18 cellular contexts compared by ENCODE assay signal in genomic region chr11:66495401-66495844, GRCh38. TPM values are rescaled to one million over a fixed set of nuclear protein-coding genes. Genes with fewer than 3 reads are reported as not detected.
DNase-seq lines count a peak whose midpoint lies in the region; ATAC-seq, FAIRE-seq and TF ChIP-seq lines count a peak whose summit lies in the region.
"Had no signal": no experiment of that assay in that cellular context is flagged by ENCODE, and none has a peak within 500 bp of the region (broad histone marks: within the 10 kb centered on the region; RNA-seq: fewer than 3 reads in every experiment).

No MANE protein-coding gene starts in this region.

- H4K5ac ChIP-seq in H9 (ENCODE audit: insufficient read length, low read depth, low read length): no peak overlapping the region

- H2BK15ac ChIP-seq in H9 (ENCODE audit: low read depth, low read length) (no peak overlapping the region), neuronal stem cell (ENCODE audit: low read length) (no peak overlapping the region)

- ATAC-seq in GM12878: peak; percentile 54

- H3K14ac ChIP-seq in H9 (ENCODE audit: insufficient read depth, low read length) (no peak overlapping the region), neuronal stem cell (ENCODE audit: low read length) (no peak overlapping the region)

- H3K27me3 ChIP-seq in H9 (ENCODE audit: insufficient read depth, low read length) (no peaks in the 10 kb centered on the region), GM12878 (replicated peaks in 1 of 2; ENCODE audit: control insufficient read depth in 2 of 2, insufficient read depth in 2 of 2, low read length in 1 of 2) (no peaks in the 10 kb centered on the region), neuronal stem cell (ENCODE audit: control insufficient read depth in 3 of 3, insufficient read depth in 3 of 3, low read depth in 1 of 3, low read length in 3 of 3) (no peaks in the 10 kb centered on the region)
- H3K27me3 ChIP-seq: ovary, uterus had no signal

- H4K20me1 ChIP-seq in H9 (ENCODE audit: control insufficient read depth, insufficient read depth, insufficient read length) (no peaks in the 10 kb centered on the region), GM12878 (ENCODE audit: control insufficient read depth, insufficient read depth) (no peaks in the 10 kb centered on the region)

- H2BK5ac ChIP-seq in H9 (ENCODE audit: insufficient read length, low read length): no peak overlapping the region
- H2BK5ac ChIP-seq in neuronal stem cell (ENCODE audit: low read length): no peak overlapping the region

- H3K4me3 ChIP-seq in GM12878 (no peak overlapping the region), neuronal stem cell (ENCODE audit: low read length in 2 of 2) (no peak overlapping the region)
- H3K4me3 ChIP-seq: ovary, SK-N-MC, uterus had no signal

- H3K56ac ChIP-seq in H9 (ENCODE audit: insufficient read length, low read depth, low read length): no peak overlapping the region

- H3K9ac ChIP-seq in H9 (ENCODE audit: extremely low read depth, insufficient read length, low read length): no peak overlapping the region
- no peak overlapping the region for H3K9ac ChIP-seq in GM12878 (ENCODE audit: control insufficient read depth, insufficient read depth, low read length)
- H3K9ac ChIP-seq in neuronal stem cell (ENCODE audit: low read depth, low read length, poor library complexity): no peak overlapping the region

- peak; percentile 69 for TF ChIP-seq CTCF in H9 (conservative IDR thresholded peaks at IDR 0.05)
- peak; percentile 19 to 35 (median 25); a peak in 3 of 6 replicates for TF ChIP-seq CTCF in GM12878 (IDR thresholded peaks at IDR 0.05 in 2 of 3, conservative IDR thresholded peaks at IDR 0.05 in 1 of 3; ENCODE audit: control insufficient read depth in 2 of 3, extremely low read depth in 1 of 3, insufficient read depth in 1 of 3, low read depth in 3 of 3, low read length in 3 of 3)

- TF ChIP-seq EP300 in GM12878 (IDR thresholded peaks at IDR 0.05; ENCODE audit: borderline replicate concordance in 1 of 2, control insufficient read depth in 1 of 2, low read depth in 2 of 2, low read length in 2 of 2): no peak

- H4K91ac ChIP-seq in H9 (ENCODE audit: insufficient read length, low read depth, low read length) (no peak overlapping the region), neuronal stem cell (ENCODE audit: low read depth, low read length, poor library complexity) (no peak overlapping the region)

- no peaks in the 10 kb centered on the region for H3K27me3 Mint-ChIP-seq in activated CD4-positive, alpha-beta T cell treated with anti-CD3 and anti-CD28 coated beads, Interleukin-2, amount 10 ng/mL, durations not matched to agents 24 days and 14 days
- no peaks in the 10 kb centered on the region for H3K27me3 Mint-ChIP-seq in H9 (ENCODE audit: low read depth)
- H3K27me3 Mint-ChIP-seq: activated B cell treated with CpG ODN at 0.5 μM for 24 hours, brain, memory B cell had no signal

- intact Hi-C loops in activated CD4-positive, alpha-beta T cell treated with anti-CD3 and anti-CD28 coated beads, Interleukin-2, amount 10 ng/mL, durations not matched to agents 24 days and 14 days (cut with micrococcal nuclease): no loop called here
- intact Hi-C loops in GM12878 (cut with micrococcal nuclease; ENCODE audit: unreplicated experiment): no loop called here

- H3K4me1 Mint-ChIP-seq in activated CD4-positive, alpha-beta T cell treated with anti-CD3 and anti-CD28 coated beads, Interleukin-2, amount 10 ng/mL, durations not matched to agents 24 days and 14 days: no peaks in the 10 kb centered on the region
- H3K4me1 Mint-ChIP-seq in H9: peaks cover 4 to 11% of the 10 kb centered on the region in 2 experiments
- H3K4me1 Mint-ChIP-seq: activated B cell treated with CpG ODN at 0.5 μM for 24 hours, brain, memory B cell had no signal

- WGBS in H9 (ENCODE audit: extremely low coverage, insufficient read length, low lambda C conversion rate): no CpG with 5 or more reads among the region's 17 CpGs
- 97% methylated on average over 14 of the region's 17 CpGs for WGBS in GM12878 (ENCODE audit: insufficient coverage, insufficient replicate concordance, low lambda C conversion rate, missing lambda C conversion rate)
- WGBS in neuronal stem cell (ENCODE audit: extremely low coverage in 2 of 2, insufficient read length in 2 of 2, insufficient replicate concordance in 1 of 2), 2 donors: no CpG with 5 or more reads among the region's 17 CpGs

- no peak for FAIRE-seq in GM12878 (lab: Jason Lieb, UNC)
- FAIRE-seq: endothelial cell of umbilical vein had no signal

- no peak overlapping the region for H3K23ac ChIP-seq in H9 (ENCODE audit: insufficient read length, low read depth, low read length)
- peak overlapping the region; percentile 12 for H3K23ac ChIP-seq in neuronal stem cell (ENCODE audit: low read depth, low read length, poor library complexity)

- no peak overlapping the region for H2BK20ac ChIP-seq in H9 (ENCODE audit: low read depth, low read length, poor library complexity, severe bottlenecking)

- RAD21 ChIA-PET in GM12878 (lab: Charles Lee; ENCODE audit: unreplicated experiment): no interaction called here

- no peak overlapping the region for H3K4me3 Mint-ChIP-seq in activated CD4-positive, alpha-beta T cell treated with anti-CD3 and anti-CD28 coated beads, Interleukin-2, amount 10 ng/mL, durations not matched to agents 24 days and 14 days
- no peak overlapping the region; a peak in 1 of 5 replicates for H3K4me3 Mint-ChIP-seq in H9
- H3K4me3 Mint-ChIP-seq: activated B cell treated with CpG ODN at 0.5 μM for 24 hours; activated T-helper 1 cell treated with anti-CD3 and anti-CD28 coated beads, Interleukin-12 subunit alpha, Interleukin-12 subunit beta, Interleukin-2, Interleukin-4 antibody, amounts not matched to agents 30 ng/mL and 10 ng/mL and 1 ng/mL, durations not matched to agents 14 hours and 24 hours and 36 hours; brain; memory B cell had no signal

- peaks cover 7 to 25% of the 10 kb centered on the region in 2 experiments; a peak in 3 of 4 replicates for H3K36me3 ChIP-seq in GM12878 (ENCODE audit: control insufficient read depth in 2 of 2, insufficient read depth in 2 of 2, low read length in 1 of 2)
- peaks cover 28 to 84% of the 10 kb centered on the region in 2 donors for H3K36me3 ChIP-seq in neuronal stem cell (replicated peaks in 1 of 2; ENCODE audit: control insufficient read depth in 2 of 2, insufficient read depth in 2 of 2, low read length in 2 of 2)
- H3K36me3 ChIP-seq: ovary, uterus had no signal

- H3T11ph ChIP-seq in H9 (ENCODE audit: low read length): no peak overlapping the region

- no peaks in the 10 kb centered on the region for H3K9me3 Mint-ChIP-seq in activated CD4-positive, alpha-beta T cell treated with anti-CD3 and anti-CD28 coated beads, Interleukin-2, amount 10 ng/mL, durations not matched to agents 24 days and 14 days
- no peaks in the 10 kb centered on the region for H3K9me3 Mint-ChIP-seq in H9
- H3K9me3 Mint-ChIP-seq: activated B cell treated with CpG ODN at 0.5 μM for 24 hours; activated T-helper 1 cell treated with anti-CD3 and anti-CD28 coated beads, Interleukin-12 subunit alpha, Interleukin-12 subunit beta, Interleukin-2, Interleukin-4 antibody, amounts not matched to agents 30 ng/mL and 10 ng/mL and 1 ng/mL, durations not matched to agents 14 hours and 24 hours and 36 hours; brain; memory B cell had no signal

- H2AK5ac ChIP-seq in H9 (ENCODE audit: insufficient read length, low read length) (no peak overlapping the region), neuronal stem cell (ENCODE audit: low read depth, low read length) (no peak overlapping the region)

- TF ChIP-seq RAD21 in GM12878 (IDR thresholded peaks at IDR 0.05; ENCODE audit: insufficient read depth, low read depth, low read length): no peak

- H3K9me3 ChIP-seq in H9 (ENCODE audit: control insufficient read depth, low read depth, low read length) (no peaks in the 10 kb centered on the region), GM12878 (replicated peaks; ENCODE audit: control insufficient read depth, insufficient read depth, low read length) (no peaks in the 10 kb centered on the region), neuronal stem cell (replicated peaks in 1 of 2; ENCODE audit: control insufficient read depth in 2 of 2, insufficient read depth in 1 of 2, low read depth in 1 of 2, low read length in 2 of 2) (peaks cover 0 to 4% of the 10 kb centered on the region in 2 donors)
- H3K9me3 ChIP-seq: ovary, uterus had no signal

- no peaks in the 10 kb centered on the region for H3K79me2 ChIP-seq in H9 (ENCODE audit: insufficient read depth, low read length)
- no peaks in the 10 kb centered on the region for H3K79me2 ChIP-seq in GM12878 (ENCODE audit: control insufficient read depth, insufficient read depth, low read length)

- H3K4me2 ChIP-seq in H9 (ENCODE audit: insufficient read depth, insufficient read length, low read length): no peak overlapping the region
- H3K4me2 ChIP-seq in GM12878 (ENCODE audit: control insufficient read depth, insufficient read depth): no peak overlapping the region
- no peak overlapping the region for H3K4me2 ChIP-seq in neuronal stem cell (ENCODE audit: insufficient read depth, low read length, poor library complexity, severe bottlenecking)

- H3K36me3 Mint-ChIP-seq in activated CD4-positive, alpha-beta T cell treated with anti-CD3 and anti-CD28 coated beads, Interleukin-2, amount 10 ng/mL, durations not matched to agents 24 days and 14 days (ENCODE audit: low read depth): peaks cover 20% of the 10 kb centered on the region
- H3K36me3 Mint-ChIP-seq in H9 (ENCODE audit: insufficient read depth in 1 of 3, low read depth in 3 of 3): peaks cover 19 to 62% (median 35%) of the 10 kb centered on the region in 3 experiments; a peak in 6 of 7 replicates

- in situ Hi-C loops in GM12878 (cut with MboI): no loop called here

- H3K27ac Mint-ChIP-seq in activated CD4-positive, alpha-beta T cell treated with anti-CD3 and anti-CD28 coated beads, Interleukin-2, amount 10 ng/mL, durations not matched to agents 24 days and 14 days: no peak overlapping the region
- no peak overlapping the region; a peak in 1 of 7 replicates for H3K27ac Mint-ChIP-seq in H9
- H3K27ac Mint-ChIP-seq: activated B cell treated with CpG ODN at 0.5 μM for 24 hours; activated T-helper 1 cell treated with anti-CD3 and anti-CD28 coated beads, Interleukin-12 subunit alpha, Interleukin-12 subunit beta, Interleukin-2, Interleukin-4 antibody, amounts not matched to agents 30 ng/mL and 10 ng/mL and 1 ng/mL, durations not matched to agents 14 hours and 24 hours and 36 hours; brain; memory B cell had no signal

- H3K18ac ChIP-seq in H9 (ENCODE audit: insufficient read length, low read depth, low read length) (no peak overlapping the region), neuronal stem cell (ENCODE audit: low read length) (no peak overlapping the region)

- CTCF ChIA-PET in GM12878 (lab: Yijun Ruan, JAX): no interaction called here

- DNase-seq in activated CD4-positive, alpha-beta T cell treated with anti-CD3 and anti-CD28 coated beads, Interleukin-2, amount 10 ng/mL, durations not matched to agents 24 days and 14 days: peak; percentile 68
- no peak for DNase-seq in activated CD4-positive, alpha-beta T cell treated with anti-CD3 and anti-CD28 coated beads for 4 hours
- peak; percentile 71 for DNase-seq in H9
- no peak for DNase-seq in GM12878 (ENCODE audit: low read depth, low spot score)
- DNase-seq in neuronal stem cell (ENCODE audit: low spot score): no peak
- no peak for DNase-seq in Ammon's horn (ENCODE audit: low spot score)
- DNase-seq in NCI-H2107 (lab: John Stamatoyannopoulos, UW): no peak
- DNase-seq in NCI-H2171 treated with DMSO at 0.1 percent for 48 hours (lab: John Stamatoyannopoulos, UW): no peak
- DNase-seq: activated B cell treated with CpG ODN at 0.5 μM for 24 hours, NCI-H1694, NCI-H774, ovary, uterus had no signal

- no peak overlapping the region for H2AFZ ChIP-seq in H9 (ENCODE audit: low read length)
- no peak overlapping the region for H2AFZ ChIP-seq in GM12878 (ENCODE audit: control insufficient read depth, low read depth, low read length)
- no peak overlapping the region for H2AFZ ChIP-seq in neuronal stem cell (ENCODE audit: low read length)

- BruUV-seq in GM12878 (replicated peaks; lab: Mats Ljungman, UMichigan): no TSS peak

- H3K27ac ChIP-seq in H9 (ENCODE audit: insufficient read length, low read depth, low read length): no peak overlapping the region
- H3K27ac ChIP-seq in GM12878 (ENCODE audit: control insufficient read depth, insufficient read depth): no peak overlapping the region
- H3K27ac ChIP-seq in neuronal stem cell (replicated peaks; ENCODE audit: low read length): no peak overlapping the region
- H3K27ac ChIP-seq: ovary, SK-N-MC, uterus had no signal

- H4K8ac ChIP-seq in H9 (replicated peaks; ENCODE audit: insufficient read length, low read depth, low read length) (no peak overlapping the region), neuronal stem cell (ENCODE audit: low read depth, low read length) (peak overlapping the region; percentile 17)

- no peak for TF ChIP-seq POLR2A in GM12878 (IDR thresholded peaks at IDR 0.05; ENCODE audit: low read depth, low read length)

- H3K4me1 ChIP-seq in H9 (ENCODE audit: insufficient read depth, low read length) (no peaks in the 10 kb centered on the region), GM12878 (ENCODE audit: control insufficient read depth, insufficient read depth, low read length) (no peaks in the 10 kb centered on the region), neuronal stem cell (ENCODE audit: control insufficient read depth in 2 of 2, insufficient read depth in 1 of 2, low read depth in 1 of 2, low read length in 2 of 2) (no peaks in the 10 kb centered on the region)
- H3K4me1 ChIP-seq: uterus had no signal

- H3K23me2 ChIP-seq in H9 (ENCODE audit: insufficient read length, low read depth, low read length, poor library complexity, severe bottlenecking): no peaks in the 10 kb centered on the region

- no peak overlapping the region for H2BK120ac ChIP-seq in H9 (ENCODE audit: low read depth, low read length, poor library complexity, severe bottlenecking)
- no peak overlapping the region for H2BK120ac ChIP-seq in neuronal stem cell (ENCODE audit: low read depth, low read length)

- no peaks in the 10 kb centered on the region for H3K79me1 ChIP-seq in H9 (ENCODE audit: insufficient read depth, low read depth, low read length, poor library complexity, severe bottlenecking)
- no peaks in the 10 kb centered on the region for H3K79me1 ChIP-seq in neuronal stem cell (ENCODE audit: low read depth, low read length)

- H3K4ac ChIP-seq in H9 (ENCODE audit: low read depth, low read length) (no peak overlapping the region), neuronal stem cell (ENCODE audit: low read length) (no peak overlapping the region)

- no peak overlapping the region for H2BK12ac ChIP-seq in H9 (ENCODE audit: insufficient read length, low read depth, low read length)
- no peak overlapping the region for H2BK12ac ChIP-seq in neuronal stem cell (ENCODE audit: low read length)

- SMC1A ChIA-PET in GM12878 (lab: Charles Lee; ENCODE audit: uncharacterized antibody, unreplicated experiment): no interaction called here

- POLR2A ChIA-PET in GM12878 (lab: Charles Lee): no interaction called here

RNA-seq across cellular contexts. Expression of gene BBS1, which starts 15.0 kb away (rescaled TPM):
- 17.6 and 18.3 TPM in 2 replicates for total RNA-seq in activated CD4-positive, alpha-beta T cell treated with anti-CD3 and anti-CD28 coated beads, Interleukin-2, amount 10 ng/mL, durations not matched to agents 24 days and 14 days
- total RNA-seq in H9 (2021) (27.2 and 29.5 TPM in 2 replicates), GM12878 (2014; rRNA removed) (9.0 and 10.7 TPM in 2 replicates), GM12878 (2014; rRNA removed; fragmentation: Illumina TruSeq; extraction: Trizol) (6.5 TPM in 2 replicates), GM12878 (2021) (9.9 and 13.1 TPM in 2 replicates)
- 122 and 129 TPM in 2 replicates for total RNA-seq in GM12878 (2013; cell fraction: nucleolus; rRNA removed)
- 7.0 TPM for polyA plus RNA-seq in GM12878 (2011; ENCODE audit: low read depth)
- polyA plus RNA-seq in GM12878 (2011; rRNA removed) (9.1 and 12.1 TPM in 2 replicates), GM12878 (2014; fragmentation: Illumina TruSeq; extraction: Trizol) (7.0 and 9.0 TPM in 2 replicates), GM12878 (2014; fragmentation: Nextera tagmentation; extraction: Ambion mirVana) (1 to 10 TPM; 2.5 to 3.1 TPM), GM12878 (2014; rRNA removed) (12.9 and 14.7 TPM in 2 replicates), GM12878 (2016; fragmentation: Nextera tagmentation; extraction: Ambion mirVana) (1 to 10 TPM; 6.7 to 8.3 TPM)
- polyA plus RNA-seq in GM12878 (2011; cell fraction: cytosol; rRNA removed): 14.0 and 15.0 TPM in 2 replicates
- 48.4 and 50.1 TPM in 2 replicates for polyA plus RNA-seq in GM12878 (2011; cell fraction: nucleus; rRNA removed)
- polyA plus RNA-seq in GM12878 (2012): 8.3 and 10.4 TPM in 2 replicates
- 15.5 and 21.1 TPM in 2 replicates for polyA minus RNA-seq in GM12878 (2011; rRNA and poly(A)+ RNA removed)
- polyA minus RNA-seq in GM12878 (2011; cell fraction: cytosol; rRNA and poly(A)+ RNA removed): 5.2 and 7.0 TPM in 2 replicates
- 20.2 and 27.0 TPM in 2 replicates for polyA minus RNA-seq in GM12878 (2011; cell fraction: nucleus; rRNA and poly(A)+ RNA removed)
- 26.0 TPM for polyA plus RNA-seq in neuronal stem cell (2013, experiment 1 of 2)
- polyA plus RNA-seq in neuronal stem cell (2013, experiment 2 of 2): 25.7 TPM

RNA-seq across cellular contexts. Expression of gene DPP3, which starts 15.2 kb away (rescaled TPM):
- total RNA-seq in activated CD4-positive, alpha-beta T cell treated with anti-CD3 and anti-CD28 coated beads, Interleukin-2, amount 10 ng/mL, durations not matched to agents 24 days and 14 days: 97.1 and 106 TPM in 2 replicates
- 83.1 and 85.3 TPM in 2 replicates for total RNA-seq in H9 (2021)
- total RNA-seq in GM12878 (2013; cell fraction: nucleolus; rRNA removed): 39.3 and 49.1 TPM in 2 replicates
- 114 and 117 TPM in 2 replicates for total RNA-seq in GM12878 (2014; rRNA removed)
- 44.6 and 47.9 TPM in 2 replicates for total RNA-seq in GM12878 (2014; rRNA removed; fragmentation: Illumina TruSeq; extraction: Trizol)
- total RNA-seq in GM12878 (2021): 86.4 and 102 TPM in 2 replicates
- 14.1 TPM for polyA plus RNA-seq in GM12878 (2011; ENCODE audit: low read depth)
- polyA plus RNA-seq in GM12878 (2011; rRNA removed): 34.9 and 73.1 TPM in 2 replicates
- 68.1 and 103 TPM in 2 replicates for polyA plus RNA-seq in GM12878 (2011; cell fraction: cytosol; rRNA removed)
- polyA plus RNA-seq in GM12878 (2011; cell fraction: nucleus; rRNA removed): 162 and 230 TPM in 2 replicates
- 37.5 and 47.0 TPM in 2 replicates for polyA plus RNA-seq in GM12878 (2012)
- polyA plus RNA-seq in GM12878 (2014; fragmentation: Illumina TruSeq; extraction: Trizol): 33.5 and 51.2 TPM in 2 replicates
- 1 to 10 TPM; 6.0 to 6.3 TPM for polyA plus RNA-seq in GM12878 (2014; fragmentation: Nextera tagmentation; extraction: Ambion mirVana)
- 79.7 and 83.1 TPM in 2 replicates for polyA plus RNA-seq in GM12878 (2014; rRNA removed)
- polyA plus RNA-seq in GM12878 (2016; fragmentation: Nextera tagmentation; extraction: Ambion mirVana): 10 to 100 TPM; 85.6 to 95.7 TPM
- polyA minus RNA-seq in GM12878 (2011; rRNA and poly(A)+ RNA removed): 107 and 194 TPM in 2 replicates
- 88.1 and 98.5 TPM in 2 replicates for polyA minus RNA-seq in GM12878 (2011; cell fraction: cytosol; rRNA and poly(A)+ RNA removed)
- polyA minus RNA-seq in GM12878 (2011; cell fraction: nucleus; rRNA and poly(A)+ RNA removed): 75.1 and 117 TPM in 2 replicates
- 23.4 TPM for polyA plus RNA-seq in neuronal stem cell (2013, experiment 1 of 2)
- polyA plus RNA-seq in neuronal stem cell (2013, experiment 2 of 2): 23.8 TPM

RNA-seq across cellular contexts. Expression of gene PELI3, which starts 28.7 kb away (rescaled TPM):
- 16.1 and 18.3 TPM in 2 replicates for total RNA-seq in activated CD4-positive, alpha-beta T cell treated with anti-CD3 and anti-CD28 coated beads, Interleukin-2, amount 10 ng/mL, durations not matched to agents 24 days and 14 days
- total RNA-seq in H9 (2021) (9.3 and 10.3 TPM in 2 replicates), GM12878 (2014; rRNA removed) (0.98 and 1.1 TPM in 2 replicates), GM12878 (2014; rRNA removed; fragmentation: Illumina TruSeq; extraction: Trizol) (0.54 and 0.97 TPM in 2 replicates), GM12878 (2021) (1.5 and 1.8 TPM in 2 replicates)
- total RNA-seq in GM12878 (2013; cell fraction: nucleolus; rRNA removed): 28.8 and 30.6 TPM in 2 replicates
- 0.49 TPM for polyA plus RNA-seq in GM12878 (2011; ENCODE audit: low read depth)
- polyA plus RNA-seq in GM12878 (2011; rRNA removed) (0.66 and 1.0 TPM in 2 replicates), GM12878 (2014; fragmentation: Illumina TruSeq; extraction: Trizol) (0.21 and 0.29 TPM in 2 replicates), GM12878 (2014; fragmentation: Nextera tagmentation; extraction: Ambion mirVana) (under 1 TPM; 0.14 to 0.20 TPM), GM12878 (2014; rRNA removed) (0.86 and 1.1 TPM in 2 replicates), GM12878 (2016; fragmentation: Nextera tagmentation; extraction: Ambion mirVana) (under 1 TPM; 0.53 to 0.78 TPM)
- polyA plus RNA-seq in GM12878 (2011; cell fraction: cytosol; rRNA removed): 1.4 and 1.7 TPM in 2 replicates
- 2.5 and 3.1 TPM in 2 replicates for polyA plus RNA-seq in GM12878 (2011; cell fraction: nucleus; rRNA removed)
- polyA plus RNA-seq in GM12878 (2012): 1.6 and 1.7 TPM in 2 replicates
- 1.8 and 3.2 TPM in 2 replicates for polyA minus RNA-seq in GM12878 (2011; rRNA and poly(A)+ RNA removed)
- polyA minus RNA-seq in GM12878 (2011; cell fraction: cytosol; rRNA and poly(A)+ RNA removed): 0.52 and 0.80 TPM in 2 replicates
- 3.7 and 4.9 TPM in 2 replicates for polyA minus RNA-seq in GM12878 (2011; cell fraction: nucleus; rRNA and poly(A)+ RNA removed)
- 6.4 TPM for polyA plus RNA-seq in neuronal stem cell (2013, experiment 1 of 2)
- polyA plus RNA-seq in neuronal stem cell (2013, experiment 2 of 2): 6.3 TPM

RNA-seq across cellular contexts. Expression of gene ZDHHC24, which starts 50.4 kb away (rescaled TPM):
- total RNA-seq in activated CD4-positive, alpha-beta T cell treated with anti-CD3 and anti-CD28 coated beads, Interleukin-2, amount 10 ng/mL, durations not matched to agents 24 days and 14 days: 12.2 and 13.9 TPM in 2 replicates
- 8.1 and 8.9 TPM in 2 replicates for total RNA-seq in H9 (2021)
- 12.4 and 15.1 TPM in 2 replicates for total RNA-seq in GM12878 (2013; cell fraction: nucleolus; rRNA removed)
- total RNA-seq in GM12878 (2014; rRNA removed): 10.7 and 13.2 TPM in 2 replicates
- total RNA-seq in GM12878 (2014; rRNA removed; fragmentation: Illumina TruSeq; extraction: Trizol): 2.6 and 2.9 TPM in 2 replicates
- total RNA-seq in GM12878 (2021): 13.5 and 17.5 TPM in 2 replicates
- 2.2 TPM for polyA plus RNA-seq in GM12878 (2011; ENCODE audit: low read depth)
- 3.4 and 4.8 TPM in 2 replicates for polyA plus RNA-seq in GM12878 (2011; rRNA removed)
- polyA plus RNA-seq in GM12878 (2011; cell fraction: cytosol; rRNA removed): 6.3 and 8.0 TPM in 2 replicates
- 6.2 and 7.4 TPM in 2 replicates for polyA plus RNA-seq in GM12878 (2011; cell fraction: nucleus; rRNA removed)
- 6.9 and 8.6 TPM in 2 replicates for polyA plus RNA-seq in GM12878 (2012)
- 2.0 and 2.3 TPM in 2 replicates for polyA plus RNA-seq in GM12878 (2014; fragmentation: Illumina TruSeq; extraction: Trizol)
- polyA plus RNA-seq in GM12878 (2014; fragmentation: Nextera tagmentation; extraction: Ambion mirVana): under 1 TPM; 0.86 to 0.89 TPM
- 8.8 and 12.8 TPM in 2 replicates for polyA plus RNA-seq in GM12878 (2014; rRNA removed)
- polyA plus RNA-seq in GM12878 (2016; fragmentation: Nextera tagmentation; extraction: Ambion mirVana): 10 to 100 TPM; 12.6 to 14.2 TPM
- 2.9 and 4.7 TPM in 2 replicates for polyA minus RNA-seq in GM12878 (2011; rRNA and poly(A)+ RNA removed)
- polyA minus RNA-seq in GM12878 (2011; cell fraction: cytosol; rRNA and poly(A)+ RNA removed): 2.9 and 8.6 TPM in 2 replicates
- 1.6 and 2.3 TPM in 2 replicates for polyA minus RNA-seq in GM12878 (2011; cell fraction: nucleus; rRNA and poly(A)+ RNA removed)
- 5.8 TPM for polyA plus RNA-seq in neuronal stem cell (2013, experiment 1 of 2)
- polyA plus RNA-seq in neuronal stem cell (2013, experiment 2 of 2): 5.8 TPM

RNA-seq across cellular contexts. Expression of gene ACTN3, which starts 51.3 kb away (rescaled TPM):
- 0.07 TPM in 2 replicates for total RNA-seq in activated CD4-positive, alpha-beta T cell treated with anti-CD3 and anti-CD28 coated beads, Interleukin-2, amount 10 ng/mL, durations not matched to agents 24 days and 14 days
- 45.7 TPM in 2 replicates for total RNA-seq in H9 (2021)
- not detected in 2 replicates for total RNA-seq in GM12878 (2013; cell fraction: nucleolus; rRNA removed)
- total RNA-seq in GM12878 (2014; rRNA removed): 0.16 and 0.17 TPM in 2 replicates
- 0.05 and 0.09 TPM in 2 replicates for total RNA-seq in GM12878 (2014; rRNA removed; fragmentation: Illumina TruSeq; extraction: Trizol)
- total RNA-seq in GM12878 (2021): 0.36 and 0.40 TPM in 2 replicates
- 0.13 TPM for polyA plus RNA-seq in GM12878 (2011; ENCODE audit: low read depth)
- polyA plus RNA-seq in GM12878 (2011; rRNA removed): 0.04 and 0.10 TPM in 2 replicates
- 0.08 and 0.10 TPM in 2 replicates for polyA plus RNA-seq in GM12878 (2011; cell fraction: cytosol; rRNA removed)
- 0.82 and 1.6 TPM in 2 replicates for polyA plus RNA-seq in GM12878 (2011; cell fraction: nucleus; rRNA removed)
- polyA plus RNA-seq in GM12878 (2012): 0.25 and 0.45 TPM in 2 replicates
- 0.31 TPM in 1 of 2 replicates, not detected in the other for polyA plus RNA-seq in GM12878 (2014; fragmentation: Illumina TruSeq; extraction: Trizol)
- polyA plus RNA-seq in GM12878 (2014; fragmentation: Nextera tagmentation; extraction: Ambion mirVana): not detected
- 0.52 and 0.67 TPM in 2 replicates for polyA plus RNA-seq in GM12878 (2014; rRNA removed)
- polyA plus RNA-seq in GM12878 (2016; fragmentation: Nextera tagmentation; extraction: Ambion mirVana): under 1 TPM in 1 of 2 experiments, not detected in 1; 0.06 TPM
- 0.37 TPM in 1 of 2 replicates, not detected in the other for polyA minus RNA-seq in GM12878 (2011; rRNA and poly(A)+ RNA removed)
- not detected in 2 replicates for polyA minus RNA-seq in GM12878 (2011; cell fraction: cytosol; rRNA and poly(A)+ RNA removed)
- 0.24 and 0.29 TPM in 2 replicates for polyA minus RNA-seq in GM12878 (2011; cell fraction: nucleus; rRNA and poly(A)+ RNA removed)
- polyA plus RNA-seq in neuronal stem cell (2013, experiment 1 of 2): 15.3 TPM
- 14.8 TPM for polyA plus RNA-seq in neuronal stem cell (2013, experiment 2 of 2)
- total RNA-seq: activated B cell treated with CpG ODN at 0.5 μM for 24 hours had no signal

Comparison
In these comparisons a context has a peak if more than half of its experiments do, and no peak if none do; other contexts are left out.
1. DNase-seq: peak in activated CD4-positive, alpha-beta T cell treated with anti-CD3 and anti-CD28 coated beads, Interleukin-2, amount 10 ng/mL, durations not matched to agents 24 days and 14 days (single experiment) and H9 (single experiment); none in activated CD4-positive, alpha-beta T cell treated with anti-CD3 and anti-CD28 coated beads for 4 hours (0 of 2), GM12878 (single experiment), neuronal stem cell (single experiment), Ammon's horn (single experiment), NCI-H2107 (single experiment) and NCI-H2171 treated with DMSO at 0.1 percent for 48 hours (single experiment).